Comparison of ENCODE assay signal across 12 cellular contexts in genomic region chr15:40122239-40122638, GRCh38. TPM values are rescaled to one million over a fixed set of nuclear protein-coding genes. Genes with fewer than 3 reads are reported as not detected.
"Had no signal": no experiment of that assay in that cellular context is flagged by ENCODE, and none has a peak within 500 bp of the region (broad histone marks: within the 10 kb centered on the region; RNA-seq: fewer than 3 reads in every experiment).

No MANE protein-coding gene starts in this region.

- H3K27me3 ChIP-seq: ascending aorta, esophagus muscularis mucosa had no signal

- ATAC-seq: activated CD8-positive, alpha-beta T cell treated with anti-CD3 and anti-CD28 coated beads, Interleukin-2, amount 10 ng/mL, durations not matched to agents 7 days and 5 days; activated naive CD8-positive, alpha-beta T cell treated with anti-CD3 and anti-CD28 coated beads, Interleukin-2, amount 50 U/mL, for 24 hours; T-cell had no signal

- H3K4me3 ChIP-seq: ascending aorta, esophagus muscularis mucosa had no signal

- H3K9me3 ChIP-seq: ascending aorta, esophagus muscularis mucosa had no signal

- H3K27ac ChIP-seq: ascending aorta, esophagus muscularis mucosa, VCaP had no signal

- DNase-seq: activated CD4-positive, alpha-beta T cell treated with anti-CD3 and anti-CD28 coated beads for 4 hours; activated CD8-positive, alpha-beta T cell treated with anti-CD3 and anti-CD28 coated beads, Interleukin-2, amount 10 ng/mL, durations not matched to agents 7 days and 5 days; activated naive CD4-positive, alpha-beta T cell treated with Interleukin-2 at 50 U/mL for 16 hours; activated naive CD8-positive, alpha-beta T cell treated with anti-CD3 and anti-CD28 coated beads, Interleukin-2, amount 50 U/mL, for 24 hours; midbrain; right cardiac atrium; stimulated activated naive CD4-positive, alpha-beta T cell; T1000 had no signal

- H3K4me1 ChIP-seq: ascending aorta, esophagus muscularis mucosa had no signal

- H3K36me3 ChIP-seq: ascending aorta, esophagus muscularis mucosa had no signal

RNA-seq across cellular contexts. Expression of gene BUB1B, which starts 38.6 kb away (rescaled TPM):
- total RNA-seq: ascending aorta had no signal
